ENCODE assay signal across 22 cellular contexts in genomic region chr16:31416371-31416770, GRCh38. TPM values are rescaled to one million over a fixed set of nuclear protein-coding genes. Genes with fewer than 3 reads are reported as not detected.
DNase-seq lines count a peak whose midpoint lies in the region; ATAC-seq and TF ChIP-seq lines count a peak whose summit lies in the region.
"Had no signal": no experiment of that assay in that cellular context is flagged by ENCODE, and none has a peak within 500 bp of the region (broad histone marks: within the 10 kb centered on the region; RNA-seq: fewer than 3 reads in every experiment).

No MANE protein-coding gene starts in this region.

- peak overlapping the region; percentile 46 for H3K27ac Mint-ChIP-seq in activated CD4-positive, alpha-beta T cell treated with anti-CD3 and anti-CD28 coated beads, Interleukin-2, amount 10 ng/mL, durations not matched to agents 7 days and 5 days
- H3K27ac Mint-ChIP-seq in immature natural killer cell, result peak overlapping the region in 1 of 6 donors; percentile 23
- H3K27ac Mint-ChIP-seq in natural killer cell, result peak overlapping the region in 1 of 2 donors; percentile 77
- H3K27ac Mint-ChIP-seq: HFFc6 had no signal

- DNase-seq in activated CD4-positive, alpha-beta T cell treated with anti-CD3 and anti-CD28 coated beads, Interleukin-2, amount 10 ng/mL, durations not matched to agents 7 days and 5 days, result no peak
- DNase-seq in activated CD4-positive, alpha-beta T cell treated with anti-CD3 and anti-CD28 coated beads for 48 hours, result no peak
- DNase-seq in immature natural killer cell (no peak), natural killer cell (no peak), trophoblast cell (no peak), HPDE6-E6E7 (ENCODE audit: extremely low spot score) (no peak), SKM-1 (lab: John Stamatoyannopoulos, UW; ENCODE audit: unreplicated experiment) (no peak)
- DNase-seq: C1 segment of cervical spinal cord; Calu3; CD4-positive, alpha-beta memory T cell; COR-L47; DMS53; DMS79 treated with DMSO at 0.1 percent for 48 hours; GF-D8; GOT3; HFFc6 had no signal

- H2BK5ac ChIP-seq in trophoblast cell (ENCODE audit: low read depth, low read length, poor library complexity), result no peak overlapping the region

- H2BK12ac ChIP-seq in trophoblast cell (ENCODE audit: low read length), result no peak overlapping the region

- H3K18ac ChIP-seq in trophoblast cell (ENCODE audit: low read length), result no peak overlapping the region

- no peak overlapping the region for H3K9ac ChIP-seq in trophoblast cell (ENCODE audit: low read length)

- no peaks in the 10 kb centered on the region for H3K79me2 ChIP-seq in trophoblast cell (ENCODE audit: control insufficient read depth, insufficient read depth, low read length, poor library complexity)

- H2AK5ac ChIP-seq in trophoblast cell (ENCODE audit: low read length), result no peak overlapping the region

- no peaks in the 10 kb centered on the region for H3K79me1 ChIP-seq in trophoblast cell (ENCODE audit: low read length)

- no peak overlapping the region for H3K4ac ChIP-seq in trophoblast cell (ENCODE audit: low read depth, low read length)

- CTCF ChIA-PET in activated CD4-positive, alpha-beta T cell treated with anti-CD3 and anti-CD28 coated beads, Interleukin-2, amount 10 ng/mL, durations not matched to agents 7 days and 5 days (lab: Charles Lee), result interaction anchor here (1.0 kb wide), 1 partner anchor 9 kb away, joined by 3 read pairs; no protein-coding TSS in a partner anchor

- no CpG with 5 or more reads among the region's 11 CpGs for WGBS in trophoblast cell (ENCODE audit: extremely low coverage, insufficient coverage, insufficient read length)

- H3K27me3 Mint-ChIP-seq in activated CD4-positive, alpha-beta T cell treated with anti-CD3 and anti-CD28 coated beads, Interleukin-2, amount 10 ng/mL, durations not matched to agents 7 days and 5 days, result peaks cover 6% of the 10 kb centered on the region
- H3K27me3 Mint-ChIP-seq in immature natural killer cell (ENCODE audit: low read depth in 3 of 3) (peaks cover 0 to 12% (median 4%) of the 10 kb centered on the region in 3 donors), natural killer cell (ENCODE audit: low read depth in 2 of 2) (no peaks in the 10 kb centered on the region)

- H3K36me3 ChIP-seq in trophoblast cell (ENCODE audit: control insufficient read depth in 1 of 2, insufficient read depth in 2 of 2, low read length in 2 of 2), result no peaks in the 10 kb centered on the region
- H3K36me3 ChIP-seq: HAP-1 had no signal

- H3K4me3 ChIP-seq in trophoblast cell (ENCODE audit: low read depth, low read length), result no peak overlapping the region
- H3K4me3 ChIP-seq: HAP-1 had no signal

- no peaks in the 10 kb centered on the region for H3K9me3 Mint-ChIP-seq in activated CD4-positive, alpha-beta T cell treated with anti-CD3 and anti-CD28 coated beads, Interleukin-2, amount 10 ng/mL, durations not matched to agents 7 days and 5 days
- peaks cover 0 to 2% (median 1%) of the 10 kb centered on the region in 6 donors for H3K9me3 Mint-ChIP-seq in immature natural killer cell
- no peaks in the 10 kb centered on the region for H3K9me3 Mint-ChIP-seq in natural killer cell

- H3K27ac ChIP-seq in trophoblast cell (ENCODE audit: low read depth, low read length), result no peak overlapping the region

- H2BK120ac ChIP-seq in trophoblast cell (ENCODE audit: insufficient read depth, low read length, poor library complexity), result no peak overlapping the region

- H3K4me1 Mint-ChIP-seq in activated CD4-positive, alpha-beta T cell treated with anti-CD3 and anti-CD28 coated beads, Interleukin-2, amount 10 ng/mL, durations not matched to agents 7 days and 5 days, result peaks cover 34% of the 10 kb centered on the region
- H3K4me1 Mint-ChIP-seq in immature natural killer cell (peaks cover 71 to 75% of the 10 kb centered on the region in 2 donors), natural killer cell (peaks cover 70 to 76% of the 10 kb centered on the region in 2 donors)

- H3K14ac ChIP-seq in trophoblast cell (ENCODE audit: low read length), result no peak overlapping the region

- no peak overlapping the region for H3K23ac ChIP-seq in trophoblast cell (ENCODE audit: low read length)

- H3K36me3 Mint-ChIP-seq in activated CD4-positive, alpha-beta T cell treated with anti-CD3 and anti-CD28 coated beads, Interleukin-2, amount 10 ng/mL, durations not matched to agents 7 days and 5 days (ENCODE audit: low read depth), result peaks cover 2% of the 10 kb centered on the region
- no peaks in the 10 kb centered on the region for H3K36me3 Mint-ChIP-seq in immature natural killer cell
- no peaks in the 10 kb centered on the region for H3K36me3 Mint-ChIP-seq in natural killer cell
- H3K36me3 Mint-ChIP-seq: CD4-positive, alpha-beta memory T cell had no signal

- TF ChIP-seq CTCF in natural killer cell (IDR thresholded peaks at IDR 0.05), result no peak

- no peak overlapping the region for H3K4me2 ChIP-seq in trophoblast cell (ENCODE audit: low read length)

- H3K4me3 Mint-ChIP-seq in activated CD4-positive, alpha-beta T cell treated with anti-CD3 and anti-CD28 coated beads, Interleukin-2, amount 10 ng/mL, durations not matched to agents 7 days and 5 days, result no peak overlapping the region
- peak overlapping the region; percentile 4 to 65 (median 31) for H3K4me3 Mint-ChIP-seq in immature natural killer cell
- H3K4me3 Mint-ChIP-seq in natural killer cell, result peak overlapping the region; percentile 55
- H3K4me3 Mint-ChIP-seq: CD4-positive, alpha-beta memory T cell; HFFc6 had no signal

- H4K12ac ChIP-seq in trophoblast cell (ENCODE audit: low read depth, low read length), result peak overlapping the region; percentile 35

- intact Hi-C loops in natural killer cell (cut with micrococcal nuclease), result no loop called here

- no peak overlapping the region for H4K91ac ChIP-seq in trophoblast cell (ENCODE audit: low read depth, low read length)

- H4K8ac ChIP-seq in trophoblast cell (ENCODE audit: low read depth, low read length), result no peak overlapping the region

- H3K4me1 ChIP-seq in trophoblast cell (ENCODE audit: control insufficient read depth in 1 of 2, insufficient read depth in 2 of 2, low read length in 2 of 2), result no peaks in the 10 kb centered on the region
- H3K4me1 ChIP-seq: HAP-1 had no signal

- peaks cover 16% of the 10 kb centered on the region for H3K9me3 ChIP-seq in trophoblast cell (ENCODE audit: insufficient read depth, low read depth, low read length)
- H3K9me3 ChIP-seq: HAP-1 had no signal

- POLR2A ChIA-PET in activated CD4-positive, alpha-beta T cell treated with anti-CD3 and anti-CD28 coated beads, Interleukin-2, amount 10 ng/mL, durations not matched to agents 7 days and 5 days (lab: Charles Lee), result no interaction called here

- no peaks in the 10 kb centered on the region for H3K27me3 ChIP-seq in trophoblast cell (ENCODE audit: insufficient read depth, low read length)

- no peak overlapping the region for H2AFZ ChIP-seq in trophoblast cell (ENCODE audit: insufficient read depth, low read length, poor library complexity)

- no peak for ATAC-seq in natural killer cell

RNA-seq across cellular contexts. Expression of gene COX6A2, which starts 11.8 kb away (rescaled TPM):
- total RNA-seq in activated CD4-positive, alpha-beta T cell treated with anti-CD3 and anti-CD28 coated beads, Interleukin-2, amount 10 ng/mL, durations not matched to agents 7 days and 5 days, result not detected
- 1 to 10 TPM in 2 of 3 donors, not detected in 1; 1.5 to 1.8 TPM for polyA plus RNA-seq in immature natural killer cell
- total RNA-seq in natural killer cell, result not detected
- not detected in 2 replicates for polyA plus RNA-seq in trophoblast cell (2013)
- total RNA-seq: A172; A673; Calu3; CD4-positive, alpha-beta memory T cell; Daoy; G401; HFFc6 had no signal
- polyA plus RNA-seq: BJ; CD4-positive, alpha-beta memory T cell had no signal

RNA-seq across cellular contexts. Expression of gene ITGAD, which starts 23.2 kb away (rescaled TPM):
- not detected for total RNA-seq in activated CD4-positive, alpha-beta T cell treated with anti-CD3 and anti-CD28 coated beads, Interleukin-2, amount 10 ng/mL, durations not matched to agents 7 days and 5 days
- polyA plus RNA-seq in immature natural killer cell, result under 1 TPM in 2 of 3 donors, not detected in 1; 0.27 to 0.47 TPM
- 1 to 10 TPM; 1.0 to 2.9 (median 2.2) TPM for total RNA-seq in natural killer cell
- polyA plus RNA-seq in trophoblast cell (2013), result not detected in 2 replicates
- total RNA-seq: A172; A673; Calu3; CD4-positive, alpha-beta memory T cell; G401; HFFc6 had no signal
- polyA plus RNA-seq: BJ had no signal

RNA-seq across cellular contexts. Expression of gene ZNF843, which starts 26.2 kb away (rescaled TPM):
- total RNA-seq in activated CD4-positive, alpha-beta T cell treated with anti-CD3 and anti-CD28 coated beads, Interleukin-2, amount 10 ng/mL, durations not matched to agents 7 days and 5 days, result under 1 TPM; 0.07 to 0.12 TPM
- polyA plus RNA-seq in immature natural killer cell, result under 1 TPM in 2 of 3 donors, not detected in 1; 0.10 to 0.17 TPM
- total RNA-seq in natural killer cell, result under 1 TPM; 0.14 to 0.50 (median 0.23) TPM
- polyA plus RNA-seq in trophoblast cell (2013), result 0.53 and 0.70 TPM in 2 replicates
- total RNA-seq: A172, Calu3, Daoy had no signal
- polyA plus RNA-seq: CD4-positive, alpha-beta memory T cell had no signal

RNA-seq across cellular contexts. Expression of gene ARMC5, which starts 42.9 kb away (rescaled TPM):
- total RNA-seq in activated CD4-positive, alpha-beta T cell treated with anti-CD3 and anti-CD28 coated beads, Interleukin-2, amount 10 ng/mL, durations not matched to agents 7 days and 5 days, result 10 to 100 TPM; 11.4 to 12.3 TPM
- polyA plus RNA-seq in immature natural killer cell, result 10 to 100 TPM; 11.1 to 16.2 (median 14.2) TPM
- 10 to 100 TPM; 10.4 to 22.8 (median 16.6) TPM for total RNA-seq in natural killer cell
- polyA plus RNA-seq in trophoblast cell (2013), result 6.8 and 7.5 TPM in 2 replicates

RNA-seq across cellular contexts. Expression of gene TGFB1I1, which starts 55.6 kb away (rescaled TPM):
- total RNA-seq in activated CD4-positive, alpha-beta T cell treated with anti-CD3 and anti-CD28 coated beads, Interleukin-2, amount 10 ng/mL, durations not matched to agents 7 days and 5 days, result under 1 TPM; 0.20 to 0.48 TPM
- under 1 TPM in 2 of 3 donors, not detected in 1; 0.32 to 0.53 TPM for polyA plus RNA-seq in immature natural killer cell
- 1 to 10 TPM in 1 of 3 donors, under 1 TPM in 2; 0.72 to 1.3 (median 0.78) TPM for total RNA-seq in natural killer cell
- polyA plus RNA-seq in trophoblast cell (2013), result 37.9 and 42.2 TPM in 2 replicates
